ENCODE assay signal across 8 cellular contexts in the genomic region with DNA sequence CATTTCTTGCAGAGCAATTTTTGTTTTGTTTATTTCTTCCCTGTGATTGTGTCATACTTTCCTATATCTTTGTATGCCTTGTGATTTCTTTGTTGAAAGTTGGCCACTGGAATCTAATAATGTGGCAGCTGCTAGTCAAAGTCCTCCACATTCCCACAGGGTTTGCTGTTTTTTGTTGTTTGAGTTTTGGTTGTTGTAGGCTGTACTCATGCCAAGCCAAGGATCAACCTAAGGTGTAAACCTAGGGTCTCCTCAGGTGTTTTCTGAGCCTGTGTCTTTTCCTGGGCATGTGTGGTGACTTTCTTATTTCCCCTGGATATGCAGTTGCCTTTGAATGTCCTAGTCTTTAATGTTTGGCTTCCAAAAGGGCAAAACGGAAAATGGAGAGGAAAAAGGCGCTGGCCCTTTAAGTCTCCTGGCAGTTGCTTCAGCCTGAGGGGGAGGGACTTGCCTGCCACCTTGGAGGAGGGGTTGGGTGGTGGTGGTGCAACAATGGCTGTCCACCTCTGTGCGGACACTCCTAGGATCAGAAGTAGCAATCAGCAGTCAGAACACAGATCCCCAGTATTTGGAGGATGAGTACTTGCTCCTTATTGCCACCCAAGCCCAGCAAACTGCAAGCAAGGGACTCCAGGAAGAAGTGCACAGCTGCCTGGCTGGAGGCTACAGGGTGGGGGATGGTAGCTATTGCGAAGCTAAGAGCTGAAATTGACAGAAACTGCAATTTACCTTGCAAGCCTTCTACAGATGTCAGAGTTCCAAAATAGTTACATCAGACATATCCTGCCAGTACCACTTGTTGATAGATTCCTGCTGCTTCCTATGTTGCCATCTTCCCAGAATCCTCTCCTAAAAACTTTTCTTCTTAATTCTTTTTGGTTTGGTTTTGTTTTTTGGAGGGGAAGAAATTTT. TPM values are rescaled to one million over a fixed set of nuclear protein-coding genes. Genes with fewer than 3 reads are reported as not detected.
DNase-seq lines count a peak whose midpoint lies in the region; ATAC-seq and TF ChIP-seq lines count a peak whose summit lies in the region.

No MANE protein-coding gene starts in this region.

- WGBS in lung, 2 donors, result 16 to 28% methylated on average over 4 of the region's 4 CpGs

- H3K4me1 ChIP-seq in lung (ENCODE audit: control insufficient read depth in 2 of 2, insufficient read depth in 2 of 2, low read length in 2 of 2), result no peaks in the 10 kb centered on the region

- POLR2A ChIA-PET in GM10248 (lab: Yijun Ruan, JAX), result no interaction called here

- TF ChIP-seq CTCF in GM10248 (IDR thresholded peaks at IDR 0.05; ENCODE audit: control extremely low read depth, extremely low read depth, low read depth, missing control alignments) (no peak), brain (conservative IDR thresholded peaks at IDR 0.05) (no peak), lung (IDR thresholded peaks at IDR 0.05; ENCODE audit: control extremely low read depth, extremely low read depth) (no peak)

- H3K27ac Mint-ChIP-seq in brain, result peak overlapping the region in 2 of 5 experiments; percentile 51 to 93
- no peak overlapping the region for H3K27ac Mint-ChIP-seq in activated naive CD8-positive, alpha-beta T cell treated with anti-CD3 and anti-CD28 coated beads, Interleukin-2, amount 50 U/mL, for 24 hours

- peak overlapping the region in 1 of 2 donors; percentile 45 for H3K27ac ChIP-seq in lung (ENCODE audit: low read depth in 1 of 2, low read length in 1 of 2)

- H3K4me1 Mint-ChIP-seq in brain, result peaks cover 22% of the 10 kb centered on the region
- peaks cover 4% of the 10 kb centered on the region for H3K4me1 Mint-ChIP-seq in activated naive CD8-positive, alpha-beta T cell treated with anti-CD3 and anti-CD28 coated beads, Interleukin-2, amount 50 U/mL, for 24 hours

- no peak overlapping the region for H3K4me3 ChIP-seq in lung

- H3K27me3 Mint-ChIP-seq in brain, result peaks cover 47% of the 10 kb centered on the region
- peaks cover 73% of the 10 kb centered on the region for H3K27me3 Mint-ChIP-seq in activated naive CD8-positive, alpha-beta T cell treated with anti-CD3 and anti-CD28 coated beads, Interleukin-2, amount 50 U/mL, for 24 hours

- H3K27me3 ChIP-seq in lung (ENCODE audit: control insufficient read depth, insufficient read depth), result no peaks in the 10 kb centered on the region

- H3K4me3 Mint-ChIP-seq in brain, result peak overlapping the region; percentile 37 to 86 (median 75)
- H3K4me3 Mint-ChIP-seq in activated naive CD8-positive, alpha-beta T cell treated with anti-CD3 and anti-CD28 coated beads, Interleukin-2, amount 50 U/mL, for 24 hours, result no peak overlapping the region

- ATAC-seq in lung (ENCODE audit: insufficient read depth, low FRiP score) (peak; percentile 53), GM18519 (IDR thresholded peaks at IDR 0.05; ENCODE audit: low FRiP score, unreplicated experiment) (no peak)
- no peak for ATAC-seq in activated naive CD8-positive, alpha-beta T cell treated with anti-CD3 and anti-CD28 coated beads, Interleukin-2, amount 50 U/mL, for 24 hours

- DNase-seq in GM10248 (ENCODE audit: extremely low spot score) (peak; percentile 25), NCI-H2029 (lab: John Stamatoyannopoulos, UW) (peak; percentile 57), lung (ENCODE audit: low spot score) (peak; percentile 50), epidermal melanocyte (ENCODE audit: insufficient read length, low spot score) (no peak)
- DNase-seq in central memory CD4-positive, alpha-beta T cell, result no peak
- no peak for DNase-seq in activated naive CD8-positive, alpha-beta T cell treated with anti-CD3 and anti-CD28 coated beads, Interleukin-2, amount 50 U/mL, for 24 hours

- peaks cover 0 to 2% of the 10 kb centered on the region in 2 donors for H3K9me3 ChIP-seq in lung (ENCODE audit: control insufficient read depth in 2 of 2, insufficient read depth in 1 of 2, low read length in 1 of 2)

- CTCF ChIA-PET in GM10248 (lab: Yijun Ruan, JAX), result interaction anchor here (1.1 kb wide), 1 partner anchor 30 kb away, joined by 3 read pairs; no protein-coding TSS in a partner anchor

- H3K36me3 Mint-ChIP-seq in brain, result no peaks in the 10 kb centered on the region
- peaks cover 7% of the 10 kb centered on the region for H3K36me3 Mint-ChIP-seq in activated naive CD8-positive, alpha-beta T cell treated with anti-CD3 and anti-CD28 coated beads, Interleukin-2, amount 50 U/mL, for 24 hours (ENCODE audit: low read depth)

- peaks cover 0 to 10% (median 5%) of the 10 kb centered on the region in 5 experiments for H3K9me3 Mint-ChIP-seq in brain
- H3K9me3 Mint-ChIP-seq in activated naive CD8-positive, alpha-beta T cell treated with anti-CD3 and anti-CD28 coated beads, Interleukin-2, amount 50 U/mL, for 24 hours, result peaks cover 8% of the 10 kb centered on the region

- no peaks in the 10 kb centered on the region for H3K36me3 ChIP-seq in lung (ENCODE audit: control insufficient read depth in 2 of 2, insufficient read depth in 2 of 2, low read length in 2 of 2)

RNA-seq across cellular contexts. Expression of a gene that starts 5.6 kb away (rescaled TPM):
- polyA plus RNA-seq in brain (ENCODE audit: insufficient read depth, low read depth, low replicate concordance), result 0.98 TPM
- total RNA-seq in lung, result 10 to 100 TPM; 21.5 to 68.2 TPM
- polyA plus RNA-seq in lung, result 1 to 10 TPM; 4.4 to 5.3 TPM

Comparison
In these comparisons a context has a peak if more than half of its experiments do, and no peak if none do; other contexts are left out.
1. DNase-seq: peak in GM10248 (single experiment), NCI-H2029 (single experiment) and lung (single experiment); none in central memory CD4-positive, alpha-beta T cell (single experiment), epidermal melanocyte (single experiment) and activated naive CD8-positive, alpha-beta T cell treated with anti-CD3 and anti-CD28 coated beads, Interleukin-2, amount 50 U/mL, for 24 hours (single experiment).